Comparison of ENCODE assay signal across 19 cellular contexts in the genomic region with DNA sequence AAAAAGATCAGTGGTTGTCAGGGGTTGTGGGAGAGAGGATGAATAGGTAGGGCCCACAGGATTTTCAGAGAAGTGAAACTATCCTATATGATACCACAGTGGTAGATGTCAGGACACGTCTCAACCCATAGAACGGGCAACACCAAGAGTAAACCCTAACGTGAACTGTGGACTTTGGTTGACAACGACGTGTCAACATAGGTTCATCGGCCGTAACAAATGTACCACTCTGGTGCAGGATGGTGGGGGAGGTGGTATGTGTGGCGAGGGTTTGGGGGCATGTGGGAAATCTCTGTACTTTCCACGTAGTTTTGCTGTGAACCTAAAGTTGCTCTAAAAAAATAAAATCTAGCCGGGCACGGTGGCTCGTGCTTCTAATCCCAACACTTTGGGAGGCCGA.
"Had no signal": no experiment of that assay in that cellular context is flagged by ENCODE, and none has a peak within 500 bp of the region (broad histone marks: within the 10 kb centered on the region; RNA-seq: fewer than 3 reads in every experiment).

No MANE protein-coding gene starts in this region.

- H3K4me3 ChIP-seq: adrenal gland, lung, sigmoid colon, smooth muscle cell, upper lobe of left lung had no signal

- DNase-seq: activated CD4-positive, alpha-beta T cell treated with anti-CD3 and anti-CD28 coated beads for 1 hour; activated CD4-positive, alpha-beta T cell treated with anti-CD3 and anti-CD28 coated beads, Interleukin-2, amount 50 U/mL, for 1 hour; activated naive CD4-positive, alpha-beta T cell; activated T-cell treated with anti-CD3 and anti-CD28 coated beads, Interleukin-2, amount 50 U/mL, for 1 hour; adrenal gland; cerebellar nuclear complex; kidney; naive thymus-derived CD4-positive, alpha-beta T cell; posterior cingulate gyrus; sigmoid colon; stimulated activated CD4-positive, alpha-beta T cell treated with anti-CD3 and anti-CD28 coated beads, Interleukin-15, amount 100 ng/mL, for 24 hours; stimulated activated naive CD4-positive, alpha-beta T cell; upper lobe of left lung had no signal

- FAIRE-seq: bronchial epithelial cell had no signal

- H3K36me3 ChIP-seq: adrenal gland, sigmoid colon, upper lobe of left lung had no signal

- H3K4me2 ChIP-seq: smooth muscle cell had no signal

- H3K27me3 ChIP-seq: upper lobe of left lung had no signal

- H3K4me3 Mint-ChIP-seq: activated naive CD8-positive, alpha-beta T cell; naive thymus-derived CD4-positive, alpha-beta T cell; neural crest cell had no signal

- H3K27ac ChIP-seq: adrenal gland, sigmoid colon, upper lobe of left lung, VCaP had no signal

- H3K27ac Mint-ChIP-seq: activated naive CD8-positive, alpha-beta T cell; naive thymus-derived CD4-positive, alpha-beta T cell had no signal

- H3K9me3 ChIP-seq: adrenal gland, sigmoid colon had no signal

- ATAC-seq: naive thymus-derived CD4-positive, alpha-beta T cell had no signal
